ENCODE assay signal across 8 cellular contexts in the genomic region with DNA sequence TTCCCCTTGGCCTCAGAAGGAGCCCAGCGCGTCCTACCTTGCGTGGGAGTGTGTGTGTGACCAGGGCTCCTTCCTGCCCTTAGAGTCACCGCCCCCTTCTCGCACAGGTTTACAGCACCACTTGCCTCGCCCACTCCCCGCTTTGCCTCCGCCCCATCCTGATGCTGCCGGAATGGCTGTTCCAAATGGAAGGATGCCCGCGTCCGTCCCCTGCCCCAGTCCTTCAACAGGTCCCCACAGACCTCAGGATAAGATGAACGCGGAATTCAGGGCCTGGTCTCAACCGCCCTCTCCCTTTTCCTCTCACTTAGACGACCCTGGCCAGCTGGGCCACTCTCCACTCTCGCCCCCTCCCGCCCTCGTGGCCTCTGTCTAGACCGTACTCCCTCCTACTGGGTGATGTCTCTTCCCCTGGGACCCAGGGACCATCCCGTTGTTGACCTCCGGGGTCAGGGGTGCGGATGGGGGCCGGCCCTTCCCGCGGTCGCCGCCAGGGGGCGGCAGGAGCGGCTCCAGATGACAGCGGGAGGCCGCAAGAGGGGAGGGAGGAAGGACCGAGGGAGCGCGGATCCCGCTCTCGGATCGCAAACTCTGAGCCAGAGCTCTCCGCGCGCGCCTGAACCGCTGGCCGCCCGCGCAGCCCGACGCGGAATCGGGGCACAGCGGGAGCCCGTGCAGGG. TPM values are rescaled to one million over a fixed set of nuclear protein-coding genes. Genes with fewer than 3 reads are reported as not detected.
DNase-seq lines count a peak whose midpoint lies in the region; TF ChIP-seq lines count a peak whose summit lies in the region.

TSS of gene THSD4 (plus strand) at position 585 of the 680 bp plus-strand sequence.

- H3K4me2 ChIP-seq in DOHH2 (ENCODE audit: low read length) (no peak within 1 kb of the TSS), H9 (ENCODE audit: insufficient read depth, insufficient read length, low read length) (peak within 1 kb of the TSS; percentile 80)

- TF ChIP-seq CTCF in DOHH2 (IDR thresholded peaks at IDR 0.05; ENCODE audit: low read depth, low read length, poor library complexity, severe bottlenecking) (peak; percentile 71), H9 (conservative IDR thresholded peaks at IDR 0.05) (peak; percentile 99), NB4 (IDR thresholded peaks at IDR 0.05; ENCODE audit: low read depth, low read length) (peak; percentile 78), VCaP (conservative IDR thresholded peaks at IDR 0.05) (peak; percentile 98)

- peaks cover 13% of the 10 kb centered on the region for H3K23me2 ChIP-seq in H9 (ENCODE audit: insufficient read length, low read depth, low read length, poor library complexity, severe bottlenecking)

- no peak within 1 kb of the TSS for H3K18ac ChIP-seq in H9 (ENCODE audit: insufficient read length, low read depth, low read length)

- H2AK5ac ChIP-seq in H9 (ENCODE audit: insufficient read length, low read length), result no peak within 1 kb of the TSS

- H2BK15ac ChIP-seq in H9 (ENCODE audit: low read depth, low read length), result no peak within 1 kb of the TSS

- peaks cover 51 to 57% of the 10 kb centered on the region in 2 experiments for H3K4me1 Mint-ChIP-seq in H9

- peak within 1 kb of the TSS; percentile 37 to 86 (median 58); a peak in 5 of 7 replicates for H3K27ac Mint-ChIP-seq in H9

- H3K27me3 ChIP-seq in DOHH2 (ENCODE audit: control insufficient read depth, low read length) (no peaks in the 10 kb centered on the region; the same call in 1 of the 2 replicates), H9 (ENCODE audit: insufficient read depth, low read length) (peaks cover 6% of the 10 kb centered on the region; the same call in 1 of the 2 replicates)

- no peak within 1 kb of the TSS for H4K91ac ChIP-seq in H9 (ENCODE audit: insufficient read length, low read depth, low read length)

- no peak within 1 kb of the TSS for H4K5ac ChIP-seq in H9 (ENCODE audit: insufficient read length, low read depth, low read length)

- H3K9ac ChIP-seq in H9 (ENCODE audit: extremely low read depth, insufficient read length, low read length), result peak within 1 kb of the TSS; percentile 35

- no peak within 1 kb of the TSS for H2BK20ac ChIP-seq in H9 (ENCODE audit: low read depth, low read length, poor library complexity, severe bottlenecking)

- no peak within 1 kb of the TSS for H3K27ac ChIP-seq in DOHH2 (ENCODE audit: low read depth, low read length)
- H3K27ac ChIP-seq in H9 (ENCODE audit: insufficient read length, low read depth, low read length), result no peak within 1 kb of the TSS
- H3K27ac ChIP-seq in VCaP, result peak within 1 kb of the TSS; percentile 71

- no peaks in the 10 kb centered on the region for H3K36me3 ChIP-seq in DOHH2 (ENCODE audit: control insufficient read depth, low read length)

- H2BK120ac ChIP-seq in H9 (ENCODE audit: low read depth, low read length, poor library complexity, severe bottlenecking), result no peak within 1 kb of the TSS

- H3K4me3 ChIP-seq in DOHH2 (ENCODE audit: low read length) (no peak within 1 kb of the TSS), NB4 (ENCODE audit: low read depth, low read length) (no peak within 1 kb of the TSS)

- peaks cover 45% of the 10 kb centered on the region for H3K27me3 Mint-ChIP-seq in H9 (ENCODE audit: low read depth)

- H4K20me1 ChIP-seq in DOHH2 (ENCODE audit: control insufficient read depth, insufficient read depth, low read depth, low read length) (no peaks in the 10 kb centered on the region), H9 (ENCODE audit: control insufficient read depth, insufficient read depth, insufficient read length) (no peaks in the 10 kb centered on the region)

- WGBS in H9 (ENCODE audit: extremely low coverage, insufficient read length, low lambda C conversion rate), result no CpG with 5 or more reads among the region's 52 CpGs

- H3K23ac ChIP-seq in H9 (ENCODE audit: insufficient read length, low read depth, low read length), result no peak within 1 kb of the TSS

- peak within 1 kb of the TSS; percentile 83 to 88 for H3K4me3 Mint-ChIP-seq in H9

- no peaks in the 10 kb centered on the region for H3K36me3 Mint-ChIP-seq in H9 (ENCODE audit: insufficient read depth in 1 of 3, low read depth in 3 of 3)

- H3K4me1 ChIP-seq in DOHH2 (ENCODE audit: control insufficient read depth, low read length), result no peaks in the 10 kb centered on the region
- peaks cover 9% of the 10 kb centered on the region; the same call in 1 of the 2 replicates for H3K4me1 ChIP-seq in H9 (ENCODE audit: insufficient read depth, low read length)

- H2BK12ac ChIP-seq in H9 (ENCODE audit: insufficient read length, low read depth, low read length), result no peak within 1 kb of the TSS

- no peaks in the 10 kb centered on the region for H3K9me3 ChIP-seq in DOHH2 (ENCODE audit: control insufficient read depth, insufficient read depth, low read length)
- no peaks in the 10 kb centered on the region for H3K9me3 ChIP-seq in H9 (ENCODE audit: control insufficient read depth, low read depth, low read length)

- no peaks in the 10 kb centered on the region for H3K79me1 ChIP-seq in H9 (ENCODE audit: insufficient read depth, low read depth, low read length, poor library complexity, severe bottlenecking)

- no peaks in the 10 kb centered on the region for H3K9me3 Mint-ChIP-seq in H9

- no peaks in the 10 kb centered on the region for H3K9me2 ChIP-seq in DOHH2 (replicated peaks; ENCODE audit: control insufficient read depth, low read length)

- DNase-seq in H9, result peak; percentile 91
- DNase-seq in NB4 (ENCODE audit: low read depth), result peak; percentile 46
- peak; percentile 18 for DNase-seq in central memory CD4-positive, alpha-beta T cell
- peak; percentile 94 for DNase-seq in islet precursor cell
- peak in 3 of 4 experiments; percentile 33 to 61 (median 39) for DNase-seq in stimulated activated CD4-positive, alpha-beta T cell treated with anti-CD3 and anti-CD28 coated beads, Interleukin-1b, Interleukin-23, amount 100 ng/mL, for 24 hours (ENCODE audit: low read depth in 4 of 4, low spot score in 1 of 4)
- DNase-seq in AML-193 (lab: John Stamatoyannopoulos, UW), result no peak

- H3K4ac ChIP-seq in H9 (ENCODE audit: low read depth, low read length), result no peak within 1 kb of the TSS

- TF ChIP-seq POLR2A in NB4 (IDR thresholded peaks at IDR 0.05; ENCODE audit: extremely low read depth, insufficient read length), result no peak

- H3K79me2 ChIP-seq in DOHH2 (ENCODE audit: control insufficient read depth, low read length) (no peaks in the 10 kb centered on the region), H9 (ENCODE audit: insufficient read depth, low read length) (no peaks in the 10 kb centered on the region)

- no peak within 1 kb of the TSS for H2BK5ac ChIP-seq in H9 (ENCODE audit: insufficient read length, low read length)

- no peaks in the 10 kb centered on the region for H3F3A ChIP-seq in DOHH2 (ENCODE audit: control insufficient read depth, insufficient read depth)

- no peak within 1 kb of the TSS for H4K8ac ChIP-seq in H9 (replicated peaks; ENCODE audit: insufficient read length, low read depth, low read length)

- no peak within 1 kb of the TSS for H3K56ac ChIP-seq in H9 (ENCODE audit: insufficient read length, low read depth, low read length)

- H2AFZ ChIP-seq in H9 (ENCODE audit: low read length), result peak within 1 kb of the TSS; percentile 94

- H3T11ph ChIP-seq in H9 (ENCODE audit: low read length), result no peak within 1 kb of the TSS

- no peak within 1 kb of the TSS; the same call in 1 of the 2 replicates for H3K14ac ChIP-seq in H9 (ENCODE audit: insufficient read depth, low read length)

RNA-seq across cellular contexts. Expression of gene THSD4, which starts in this region (rescaled TPM):
- total RNA-seq in H9 (2021), result 5.5 and 5.7 TPM in 2 replicates

Comparison
In these comparisons a context has a peak if more than half of its experiments do, and no peak if none do; other contexts are left out.
1. DNase-seq: peak in H9 (single experiment), NB4 (single experiment), central memory CD4-positive, alpha-beta T cell (single experiment), islet precursor cell (single experiment) and stimulated activated CD4-positive, alpha-beta T cell treated with anti-CD3 and anti-CD28 coated beads, Interleukin-1b, Interleukin-23, amount 100 ng/mL, for 24 hours (3 of 4); none in AML-193 (0 of 2).
2. Peak in every context shown above with its lines, with median percentiles within 50 percentile points of each other: CTCF ChIP-seq.